Comparison of ENCODE assay signal across 8 cellular contexts in genomic region chr4:80073362-80074008, GRCh38. TPM values are rescaled to one million over a fixed set of nuclear protein-coding genes. Genes with fewer than 3 reads are reported as not detected.
DNase-seq lines count a peak whose midpoint lies in the region; ATAC-seq and TF ChIP-seq lines count a peak whose summit lies in the region.

No MANE protein-coding gene starts in this region.

- H3K27me3 ChIP-seq in breast epithelium = no peaks in the 10 kb centered on the region

- H3K4me1 ChIP-seq in breast epithelium = no peaks in the 10 kb centered on the region
- H3K4me1 ChIP-seq in mesodermal cell (ENCODE audit: control insufficient read depth, insufficient read depth, low read length, poor library complexity, severe bottlenecking) = peaks cover 25% of the 10 kb centered on the region

- TF ChIP-seq CTCF in breast epithelium (IDR thresholded peaks at IDR 0.05) = no peak

- H3K27ac ChIP-seq in breast epithelium (peak overlapping the region; percentile 84 to 89), mesodermal cell (ENCODE audit: low read depth, low read length, severe bottlenecking) (peak overlapping the region; percentile 93)

- H3K36me3 ChIP-seq in breast epithelium (no peaks in the 10 kb centered on the region), mesodermal cell (ENCODE audit: control insufficient read depth, insufficient read depth, low read length) (peaks cover 17% of the 10 kb centered on the region)

- no peak for TF ChIP-seq POLR2A in breast epithelium (IDR thresholded peaks at IDR 0.05)

- ATAC-seq in GM18511 (IDR thresholded peaks at IDR 0.05; ENCODE audit: unreplicated experiment) (peak; percentile 62), HG02571 (IDR thresholded peaks at IDR 0.05; ENCODE audit: unreplicated experiment) (peak; percentile 40)

- H3K4me3 ChIP-seq in breast epithelium = peak overlapping the region; percentile 70 to 99 (median 95)
- H3K4me3 ChIP-seq in mesodermal cell (ENCODE audit: extremely low read depth, insufficient read depth, low read length, poor library complexity, severe bottlenecking) = peak overlapping the region; percentile 87

- WGBS in mesodermal cell (ENCODE audit: insufficient coverage in 2 of 2), 2 experiments = 7 to 30% methylated on average over 2 to 5 of the region's 6 CpGs

- DNase-seq in NOMO-1 treated with DMSO at 0.1 percent for 48 hours (lab: John Stamatoyannopoulos, UW; ENCODE audit: unreplicated experiment) (peak; percentile 90), breast epithelium (ENCODE audit: low spot score in 2 of 2) (no peak), NCI-H510A treated with DMSO at 0.1 percent for 48 hours (lab: John Stamatoyannopoulos, UW) (no peak), HuH-7 (ENCODE audit: low spot score) (no peak), islet precursor cell (no peak)

- H3K9me3 ChIP-seq in breast epithelium = no peaks in the 10 kb centered on the region
- no peaks in the 10 kb centered on the region for H3K9me3 ChIP-seq in mesodermal cell (ENCODE audit: control insufficient read depth, low read length)

- intact Hi-C loops in breast epithelium (cut with DNase I; ENCODE audit: low total_unique reads) = loop anchor here (5.0 to 10.0 kb wide), 2 partner anchors 459 to 1116 kb away; no protein-coding TSS in a partner anchor

RNA-seq across cellular contexts. Expression of gene ANTXR2, which starts 0.5 kb away (rescaled TPM):
- total RNA-seq in breast epithelium = 100 to 1,000 TPM in 1 of 3 donors, 10 to 100 TPM in 2; 55.1 to 229 (median 77.4) TPM
- 149 TPM for polyA plus RNA-seq in mesodermal cell (2013, experiment 1 of 2)
- 161 TPM for polyA plus RNA-seq in mesodermal cell (2013, experiment 2 of 2)
